ENCODE assay signal across 1 cellular context in genomic region chr5:179806250-179807045, GRCh38.
TF ChIP-seq lines count a peak whose summit lies in the region.

TSS of gene MGAT4B (minus strand) at chr5:179806866. CDS start at chr5:179806583, 283 bp downstream.

TF ChIP-seq in K562, 482 proteins besides CTCF, POLR2A, EP300 and RAD21 (continued from another document and continues in another):
- TF ChIP-seq, protein P1, sequence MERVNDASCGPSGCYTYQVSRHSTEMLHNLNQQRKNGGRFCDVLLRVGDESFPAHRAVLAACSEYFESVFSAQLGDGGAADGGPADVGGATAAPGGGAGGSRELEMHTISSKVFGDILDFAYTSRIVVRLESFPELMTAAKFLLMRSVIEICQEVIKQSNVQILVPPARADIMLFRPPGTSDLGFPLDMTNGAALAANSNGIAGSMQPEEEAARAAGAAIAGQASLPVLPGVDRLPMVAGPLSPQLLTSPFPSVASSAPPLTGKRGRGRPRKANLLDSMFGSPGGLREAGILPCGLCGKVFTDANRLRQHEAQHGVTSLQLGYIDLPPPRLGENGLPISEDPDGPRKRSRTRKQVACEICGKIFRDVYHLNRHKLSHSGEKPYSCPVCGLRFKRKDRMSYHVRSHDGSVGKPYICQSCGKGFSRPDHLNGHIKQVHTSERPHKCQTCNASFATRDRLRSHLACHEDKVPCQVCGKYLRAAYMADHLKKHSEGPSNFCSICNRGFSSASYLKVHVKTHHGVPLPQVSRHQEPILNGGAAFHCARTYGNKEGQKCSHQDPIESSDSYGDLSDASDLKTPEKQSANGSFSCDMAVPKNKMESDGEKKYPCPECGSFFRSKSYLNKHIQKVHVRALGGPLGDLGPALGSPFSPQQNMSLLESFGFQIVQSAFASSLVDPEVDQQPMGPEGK (CRISPR knock-in tag; IDR thresholded peaks at IDR 0.05; ENCODE audit: borderline replicate concordance): no peak
- TF ChIP-seq ZBTB7A (IDR thresholded peaks at IDR 0.05; ENCODE audit: borderline replicate concordance, control insufficient read depth, low read depth, low read length) (no peak; the same call in 1 of the 2 replicates), HOXB6 (CRISPR knock-in tag; IDR thresholded peaks at IDR 0.05; ENCODE audit: borderline replicate concordance) (no peak), BCL6 (CRISPR knock-in tag; IDR thresholded peaks at IDR 0.05) (no peak), MCM2 (IDR thresholded peaks at IDR 0.05; ENCODE audit: low read depth) (no peak), MBD2 (IDR thresholded peaks at IDR 0.05; ENCODE audit: borderline replicate concordance, low read depth) (no peak), CBX1 (IDR thresholded peaks at IDR 0.05; ENCODE audit: low read depth) (0 out of 2 replicates have a peak, but pooled peaks have one; percentile 29), TBL1XR1 (IDR thresholded peaks at IDR 0.05; ENCODE audit: low read length in 2 of 2) (no peak), KAT8 (IDR thresholded peaks at IDR 0.05; ENCODE audit: low read depth) (no peak), ZNF24 (IDR thresholded peaks at IDR 0.05) (no peak), IFI16 (CRISPR knock-in tag; IDR thresholded peaks at IDR 0.05) (no peak), ADNP (tag; IDR thresholded peaks at IDR 0.05) (no peak), GTF2E2 (tag; IDR thresholded peaks at IDR 0.05) (no peak), PYGO2 (tag; IDR thresholded peaks at IDR 0.05) (no peak), AFF4 (CRISPR knock-in tag; IDR thresholded peaks at IDR 0.05) (no peak), ARID2 (IDR thresholded peaks at IDR 0.05) (no peak), ZFPM2 (CRISPR knock-in tag; IDR thresholded peaks at IDR 0.05) (no peak), POLR2H (tag; IDR thresholded peaks at IDR 0.05; ENCODE audit: low read depth) (no peak), CHD1 (IDR thresholded peaks at IDR 0.05; ENCODE audit: low read length) (peak; percentile 54), ZBTB8A (IDR thresholded peaks at IDR 0.05; ENCODE audit: partially characterized antibody) (no peak), RHOXF2B (CRISPR knock-in tag; conservative IDR thresholded peaks at IDR 0.05) (no peak), NR0B1 (IDR thresholded peaks at IDR 0.05; ENCODE audit: partially characterized antibody) (no peak), PRMT5 (CRISPR knock-in tag; IDR thresholded peaks at IDR 0.05) (no peak), SIN3A (IDR thresholded peaks at IDR 0.05; ENCODE audit: borderline replicate concordance in 2 of 2, control insufficient read depth in 1 of 2, low read depth in 2 of 2, low read length in 2 of 2) (peak in 1 of 2 experiments; percentile 62; a peak in 1 of 4 replicates), ZBTB17 (CRISPR knock-in tag; IDR thresholded peaks at IDR 0.05) (no peak), GTF2A2 (tag; IDR thresholded peaks at IDR 0.05) (no peak), NRF1 (conservative IDR thresholded peaks at IDR 0.05 in 1 of 2, IDR thresholded peaks at IDR 0.05 in 1 of 2) (no peak), HNRNPLL (IDR thresholded peaks at IDR 0.05; ENCODE audit: low read depth, low read length, poor library complexity, severe bottlenecking) (peak; percentile 41), KDM5B (IDR thresholded peaks at IDR 0.05; ENCODE audit: insufficient replicate concordance, low read depth, low read length) (no peak), E2F3 (CRISPR knock-in tag; IDR thresholded peaks at IDR 0.05) (no peak), TBP (optimal IDR thresholded peaks at IDR 0.05; ENCODE audit: low read depth, low read length) (peak; percentile 72), ZNF668 (CRISPR knock-in tag; IDR thresholded peaks at IDR 0.05) (no peak), ELF4 (CRISPR knock-in tag; IDR thresholded peaks at IDR 0.05) (no peak)
- TF ChIP-seq, protein P2, sequence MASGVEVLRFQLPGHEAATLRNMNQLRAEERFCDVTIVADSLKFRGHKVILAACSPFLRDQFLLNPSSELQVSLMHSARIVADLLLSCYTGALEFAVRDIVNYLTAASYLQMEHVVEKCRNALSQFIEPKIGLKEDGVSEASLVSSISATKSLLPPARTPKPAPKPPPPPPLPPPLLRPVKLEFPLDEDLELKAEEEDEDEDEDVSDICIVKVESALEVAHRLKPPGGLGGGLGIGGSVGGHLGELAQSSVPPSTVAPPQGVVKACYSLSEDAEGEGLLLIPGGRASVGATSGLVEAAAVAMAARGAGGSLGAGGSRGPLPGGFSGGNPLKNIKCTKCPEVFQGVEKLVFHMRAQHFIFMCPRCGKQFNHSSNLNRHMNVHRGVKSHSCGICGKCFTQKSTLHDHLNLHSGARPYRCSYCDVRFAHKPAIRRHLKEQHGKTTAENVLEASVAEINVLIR (CRISPR knock-in tag; IDR thresholded peaks at IDR 0.05): no peak
- TF ChIP-seq, protein P3, sequence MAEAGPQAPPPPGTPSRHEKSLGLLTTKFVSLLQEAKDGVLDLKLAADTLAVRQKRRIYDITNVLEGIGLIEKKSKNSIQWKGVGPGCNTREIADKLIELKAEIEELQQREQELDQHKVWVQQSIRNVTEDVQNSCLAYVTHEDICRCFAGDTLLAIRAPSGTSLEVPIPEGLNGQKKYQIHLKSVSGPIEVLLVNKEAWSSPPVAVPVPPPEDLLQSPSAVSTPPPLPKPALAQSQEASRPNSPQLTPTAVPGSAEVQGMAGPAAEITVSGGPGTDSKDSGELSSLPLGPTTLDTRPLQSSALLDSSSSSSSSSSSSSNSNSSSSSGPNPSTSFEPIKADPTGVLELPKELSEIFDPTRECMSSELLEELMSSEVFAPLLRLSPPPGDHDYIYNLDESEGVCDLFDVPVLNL (CRISPR knock-in tag; IDR thresholded peaks at IDR 0.05; ENCODE audit: low read depth): no peak
- TF ChIP-seq, protein P4, sequence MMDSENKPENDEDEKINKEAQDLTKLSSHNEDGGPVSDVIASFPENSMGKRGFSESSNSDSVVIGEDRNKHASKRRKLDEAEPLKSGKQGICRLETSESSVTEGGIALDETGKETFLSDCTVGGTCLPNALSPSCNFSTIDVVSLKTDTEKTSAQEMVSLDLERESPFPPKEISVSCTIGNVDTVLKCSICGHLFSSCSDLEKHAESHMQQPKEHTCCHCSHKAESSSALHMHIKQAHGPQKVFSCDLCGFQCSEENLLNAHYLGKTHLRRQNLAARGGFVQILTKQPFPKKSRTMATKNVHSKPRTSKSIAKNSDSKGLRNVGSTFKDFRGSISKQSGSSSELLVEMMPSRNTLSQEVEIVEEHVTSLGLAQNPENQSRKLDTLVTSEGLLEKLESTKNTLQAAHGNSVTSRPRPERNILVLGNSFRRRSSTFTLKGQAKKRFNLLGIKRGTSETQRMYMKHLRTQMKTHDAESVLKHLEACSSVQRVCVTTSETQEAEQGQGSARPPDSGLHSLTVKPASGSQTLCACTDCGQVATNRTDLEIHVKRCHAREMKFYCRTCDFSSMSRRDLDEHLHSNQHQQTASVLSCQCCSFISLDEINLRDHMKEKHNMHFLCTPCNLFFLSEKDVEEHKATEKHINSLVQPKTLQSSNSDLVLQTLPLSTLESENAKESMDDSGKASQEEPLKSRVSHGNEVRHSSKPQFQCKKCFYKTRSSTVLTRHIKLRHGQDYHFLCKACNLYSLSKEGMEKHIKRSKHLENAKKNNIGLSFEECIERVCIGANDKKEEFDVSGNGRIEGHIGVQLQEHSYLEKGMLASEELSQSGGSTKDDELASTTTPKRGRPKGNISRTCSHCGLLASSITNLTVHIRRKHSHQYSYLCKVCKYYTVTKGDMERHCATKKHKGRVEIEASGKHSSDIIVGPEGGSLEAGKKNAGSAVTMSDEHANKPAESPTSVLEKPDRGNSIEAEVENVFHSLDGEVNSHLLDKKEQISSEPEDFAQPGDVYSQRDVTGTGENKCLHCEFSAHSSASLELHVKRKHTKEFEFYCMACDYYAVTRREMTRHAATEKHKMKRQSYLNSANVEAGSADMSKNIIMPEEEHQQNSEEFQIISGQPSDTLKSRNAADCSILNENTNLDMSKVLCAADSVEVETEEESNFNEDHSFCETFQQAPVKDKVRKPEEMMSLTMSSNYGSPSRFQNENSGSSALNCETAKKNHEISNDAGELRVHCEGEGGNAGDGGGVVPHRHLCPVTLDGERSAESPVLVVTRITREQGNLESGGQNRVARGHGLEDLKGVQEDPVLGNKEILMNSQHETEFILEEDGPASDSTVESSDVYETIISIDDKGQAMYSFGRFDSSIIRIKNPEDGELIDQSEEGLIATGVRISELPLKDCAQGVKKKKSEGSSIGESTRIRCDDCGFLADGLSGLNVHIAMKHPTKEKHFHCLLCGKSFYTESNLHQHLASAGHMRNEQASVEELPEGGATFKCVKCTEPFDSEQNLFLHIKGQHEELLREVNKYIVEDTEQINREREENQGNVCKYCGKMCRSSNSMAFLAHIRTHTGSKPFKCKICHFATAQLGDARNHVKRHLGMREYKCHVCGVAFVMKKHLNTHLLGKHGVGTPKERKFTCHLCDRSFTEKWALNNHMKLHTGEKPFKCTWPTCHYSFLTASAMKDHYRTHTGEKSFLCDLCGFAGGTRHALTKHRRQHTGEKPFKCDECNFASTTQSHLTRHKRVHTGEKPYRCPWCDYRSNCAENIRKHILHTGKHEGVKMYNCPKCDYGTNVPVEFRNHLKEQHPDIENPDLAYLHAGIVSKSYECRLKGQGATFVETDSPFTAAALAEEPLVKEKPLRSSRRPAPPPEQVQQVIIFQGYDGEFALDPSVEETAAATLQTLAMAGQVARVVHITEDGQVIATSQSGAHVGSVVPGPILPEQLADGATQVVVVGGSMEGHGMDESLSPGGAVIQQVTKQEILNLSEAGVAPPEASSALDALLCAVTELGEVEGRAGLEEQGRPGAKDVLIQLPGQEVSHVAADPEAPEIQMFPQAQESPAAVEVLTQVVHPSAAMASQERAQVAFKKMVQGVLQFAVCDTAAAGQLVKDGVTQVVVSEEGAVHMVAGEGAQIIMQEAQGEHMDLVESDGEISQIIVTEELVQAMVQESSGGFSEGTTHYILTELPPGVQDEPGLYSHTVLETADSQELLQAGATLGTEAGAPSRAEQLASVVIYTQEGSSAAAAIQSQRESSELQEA (IDR thresholded peaks at IDR 0.05; ENCODE audit: low read depth): no peak
- TF ChIP-seq, protein P5, sequence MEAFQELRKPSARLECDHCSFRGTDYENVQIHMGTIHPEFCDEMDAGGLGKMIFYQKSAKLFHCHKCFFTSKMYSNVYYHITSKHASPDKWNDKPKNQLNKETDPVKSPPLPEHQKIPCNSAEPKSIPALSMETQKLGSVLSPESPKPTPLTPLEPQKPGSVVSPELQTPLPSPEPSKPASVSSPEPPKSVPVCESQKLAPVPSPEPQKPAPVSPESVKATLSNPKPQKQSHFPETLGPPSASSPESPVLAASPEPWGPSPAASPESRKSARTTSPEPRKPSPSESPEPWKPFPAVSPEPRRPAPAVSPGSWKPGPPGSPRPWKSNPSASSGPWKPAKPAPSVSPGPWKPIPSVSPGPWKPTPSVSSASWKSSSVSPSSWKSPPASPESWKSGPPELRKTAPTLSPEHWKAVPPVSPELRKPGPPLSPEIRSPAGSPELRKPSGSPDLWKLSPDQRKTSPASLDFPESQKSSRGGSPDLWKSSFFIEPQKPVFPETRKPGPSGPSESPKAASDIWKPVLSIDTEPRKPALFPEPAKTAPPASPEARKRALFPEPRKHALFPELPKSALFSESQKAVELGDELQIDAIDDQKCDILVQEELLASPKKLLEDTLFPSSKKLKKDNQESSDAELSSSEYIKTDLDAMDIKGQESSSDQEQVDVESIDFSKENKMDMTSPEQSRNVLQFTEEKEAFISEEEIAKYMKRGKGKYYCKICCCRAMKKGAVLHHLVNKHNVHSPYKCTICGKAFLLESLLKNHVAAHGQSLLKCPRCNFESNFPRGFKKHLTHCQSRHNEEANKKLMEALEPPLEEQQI (IDR thresholded peaks at IDR 0.05): no peak
- TF ChIP-seq, protein P6, sequence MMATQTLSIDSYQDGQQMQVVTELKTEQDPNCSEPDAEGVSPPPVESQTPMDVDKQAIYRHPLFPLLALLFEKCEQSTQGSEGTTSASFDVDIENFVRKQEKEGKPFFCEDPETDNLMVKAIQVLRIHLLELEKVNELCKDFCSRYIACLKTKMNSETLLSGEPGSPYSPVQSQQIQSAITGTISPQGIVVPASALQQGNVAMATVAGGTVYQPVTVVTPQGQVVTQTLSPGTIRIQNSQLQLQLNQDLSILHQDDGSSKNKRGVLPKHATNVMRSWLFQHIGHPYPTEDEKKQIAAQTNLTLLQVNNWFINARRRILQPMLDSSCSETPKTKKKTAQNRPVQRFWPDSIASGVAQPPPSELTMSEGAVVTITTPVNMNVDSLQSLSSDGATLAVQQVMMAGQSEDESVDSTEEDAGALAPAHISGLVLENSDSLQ (IDR thresholded peaks at IDR 0.05): no peak
- TF ChIP-seq, protein P7, sequence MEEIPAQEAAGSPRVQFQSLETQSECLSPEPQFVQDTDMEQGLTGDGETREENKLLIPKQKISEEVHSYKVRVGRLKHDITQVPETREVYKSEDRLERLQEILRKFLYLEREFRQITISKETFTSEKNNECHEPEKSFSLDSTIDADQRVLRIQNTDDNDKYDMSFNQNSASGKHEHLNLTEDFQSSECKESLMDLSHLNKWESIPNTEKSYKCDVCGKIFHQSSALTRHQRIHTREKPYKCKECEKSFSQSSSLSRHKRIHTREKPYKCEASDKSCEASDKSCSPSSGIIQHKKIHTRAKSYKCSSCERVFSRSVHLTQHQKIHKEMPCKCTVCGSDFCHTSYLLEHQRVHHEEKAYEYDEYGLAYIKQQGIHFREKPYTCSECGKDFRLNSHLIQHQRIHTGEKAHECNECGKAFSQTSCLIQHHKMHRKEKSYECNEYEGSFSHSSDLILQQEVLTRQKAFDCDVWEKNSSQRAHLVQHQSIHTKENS (CRISPR knock-in tag; IDR thresholded peaks at IDR 0.05): no peak
